ENCODE assay signal across 1 cellular context in the genomic region with DNA sequence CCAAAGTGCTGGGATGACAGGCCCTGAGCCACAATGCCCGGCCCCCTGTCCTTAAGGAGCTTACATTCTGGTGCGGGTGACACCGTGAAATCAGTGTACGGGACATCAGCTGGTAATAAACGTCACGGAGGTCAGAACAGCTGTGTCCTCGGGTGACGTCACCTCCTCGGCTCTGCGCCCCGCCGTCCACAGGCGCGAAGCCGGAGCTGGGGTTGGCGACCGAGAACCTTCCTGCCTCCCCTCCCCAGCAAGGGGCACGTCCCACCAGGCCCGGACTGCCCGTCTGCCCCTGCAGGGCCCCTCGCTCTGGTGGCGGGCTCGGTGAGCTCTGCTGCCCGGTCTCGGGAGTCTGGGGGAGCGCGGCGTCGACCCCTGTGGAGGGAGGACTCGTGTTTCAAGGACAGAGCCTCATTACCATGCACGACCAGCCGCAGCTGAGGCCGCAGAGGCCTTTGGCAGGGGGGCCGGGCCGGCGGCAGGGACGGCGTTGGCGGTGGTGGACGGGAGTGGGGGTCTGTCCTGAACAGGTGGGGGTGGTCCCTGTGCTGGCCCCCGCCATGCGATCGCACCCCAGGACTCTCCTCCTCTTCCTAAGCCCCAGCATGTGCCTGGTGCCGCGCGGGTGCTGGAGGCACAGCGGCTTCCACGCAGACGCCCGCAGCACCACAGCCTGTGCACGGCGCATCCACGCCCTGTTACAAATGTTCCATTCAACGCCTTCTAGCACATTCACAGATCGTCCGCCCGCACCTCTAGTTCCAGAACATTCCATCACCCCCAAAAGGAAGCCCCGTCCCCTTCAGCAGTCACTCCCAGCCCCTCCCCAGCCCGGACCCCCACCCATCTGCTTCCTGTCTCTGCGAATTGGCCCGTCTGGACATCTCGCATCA.
TF ChIP-seq lines count a peak whose summit lies in the region.

No MANE protein-coding gene starts in this region.

TF ChIP-seq in WTC11, 78 proteins besides CTCF, POLR2A, EP300 and RAD21 (continued from another document and continues in another):
- no peak for TF ChIP-seq ATF1 (CRISPR knock-in tag; IDR thresholded peaks at IDR 0.05)
- no peak for TF ChIP-seq NR1H2 (CRISPR knock-in tag; IDR thresholded peaks at IDR 0.05)
- TF ChIP-seq PRRX2 (CRISPR knock-in tag; IDR thresholded peaks at IDR 0.05), result no peak
- TF ChIP-seq, protein P1, sequence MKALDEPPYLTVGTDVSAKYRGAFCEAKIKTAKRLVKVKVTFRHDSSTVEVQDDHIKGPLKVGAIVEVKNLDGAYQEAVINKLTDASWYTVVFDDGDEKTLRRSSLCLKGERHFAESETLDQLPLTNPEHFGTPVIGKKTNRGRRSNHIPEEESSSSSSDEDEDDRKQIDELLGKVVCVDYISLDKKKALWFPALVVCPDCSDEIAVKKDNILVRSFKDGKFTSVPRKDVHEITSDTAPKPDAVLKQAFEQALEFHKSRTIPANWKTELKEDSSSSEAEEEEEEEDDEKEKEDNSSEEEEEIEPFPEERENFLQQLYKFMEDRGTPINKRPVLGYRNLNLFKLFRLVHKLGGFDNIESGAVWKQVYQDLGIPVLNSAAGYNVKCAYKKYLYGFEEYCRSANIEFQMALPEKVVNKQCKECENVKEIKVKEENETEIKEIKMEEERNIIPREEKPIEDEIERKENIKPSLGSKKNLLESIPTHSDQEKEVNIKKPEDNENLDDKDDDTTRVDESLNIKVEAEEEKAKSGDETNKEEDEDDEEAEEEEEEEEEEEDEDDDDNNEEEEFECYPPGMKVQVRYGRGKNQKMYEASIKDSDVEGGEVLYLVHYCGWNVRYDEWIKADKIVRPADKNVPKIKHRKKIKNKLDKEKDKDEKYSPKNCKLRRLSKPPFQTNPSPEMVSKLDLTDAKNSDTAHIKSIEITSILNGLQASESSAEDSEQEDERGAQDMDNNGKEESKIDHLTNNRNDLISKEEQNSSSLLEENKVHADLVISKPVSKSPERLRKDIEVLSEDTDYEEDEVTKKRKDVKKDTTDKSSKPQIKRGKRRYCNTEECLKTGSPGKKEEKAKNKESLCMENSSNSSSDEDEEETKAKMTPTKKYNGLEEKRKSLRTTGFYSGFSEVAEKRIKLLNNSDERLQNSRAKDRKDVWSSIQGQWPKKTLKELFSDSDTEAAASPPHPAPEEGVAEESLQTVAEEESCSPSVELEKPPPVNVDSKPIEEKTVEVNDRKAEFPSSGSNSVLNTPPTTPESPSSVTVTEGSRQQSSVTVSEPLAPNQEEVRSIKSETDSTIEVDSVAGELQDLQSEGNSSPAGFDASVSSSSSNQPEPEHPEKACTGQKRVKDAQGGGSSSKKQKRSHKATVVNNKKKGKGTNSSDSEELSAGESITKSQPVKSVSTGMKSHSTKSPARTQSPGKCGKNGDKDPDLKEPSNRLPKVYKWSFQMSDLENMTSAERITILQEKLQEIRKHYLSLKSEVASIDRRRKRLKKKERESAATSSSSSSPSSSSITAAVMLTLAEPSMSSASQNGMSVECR (CRISPR knock-in tag; IDR thresholded peaks at IDR 0.05; ENCODE audit: borderline replicate concordance), result no peak
- TF ChIP-seq MYBL2 (CRISPR knock-in tag; IDR thresholded peaks at IDR 0.05), result 0 out of 2 replicates have a peak, but pooled peaks have one; percentile 56
- TF ChIP-seq ZNF423 (CRISPR knock-in tag; IDR thresholded peaks at IDR 0.05), result no peak
- TF ChIP-seq TEAD4 (CRISPR knock-in tag; IDR thresholded peaks at IDR 0.05), result no peak
- no peak for TF ChIP-seq RELA (CRISPR knock-in tag; IDR thresholded peaks at IDR 0.05; ENCODE audit: borderline replicate concordance)
- TF ChIP-seq ZNF671 (CRISPR knock-in tag; IDR thresholded peaks at IDR 0.05), result no peak
- TF ChIP-seq, protein P2, sequence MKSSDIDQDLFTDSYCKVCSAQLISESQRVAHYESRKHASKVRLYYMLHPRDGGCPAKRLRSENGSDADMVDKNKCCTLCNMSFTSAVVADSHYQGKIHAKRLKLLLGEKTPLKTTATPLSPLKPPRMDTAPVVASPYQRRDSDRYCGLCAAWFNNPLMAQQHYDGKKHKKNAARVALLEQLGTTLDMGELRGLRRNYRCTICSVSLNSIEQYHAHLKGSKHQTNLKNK (CRISPR knock-in tag; IDR thresholded peaks at IDR 0.05), result no peak
- no peak for TF ChIP-seq ZNF219 (CRISPR knock-in tag; IDR thresholded peaks at IDR 0.05; ENCODE audit: borderline replicate concordance)
- TF ChIP-seq, protein P3, sequence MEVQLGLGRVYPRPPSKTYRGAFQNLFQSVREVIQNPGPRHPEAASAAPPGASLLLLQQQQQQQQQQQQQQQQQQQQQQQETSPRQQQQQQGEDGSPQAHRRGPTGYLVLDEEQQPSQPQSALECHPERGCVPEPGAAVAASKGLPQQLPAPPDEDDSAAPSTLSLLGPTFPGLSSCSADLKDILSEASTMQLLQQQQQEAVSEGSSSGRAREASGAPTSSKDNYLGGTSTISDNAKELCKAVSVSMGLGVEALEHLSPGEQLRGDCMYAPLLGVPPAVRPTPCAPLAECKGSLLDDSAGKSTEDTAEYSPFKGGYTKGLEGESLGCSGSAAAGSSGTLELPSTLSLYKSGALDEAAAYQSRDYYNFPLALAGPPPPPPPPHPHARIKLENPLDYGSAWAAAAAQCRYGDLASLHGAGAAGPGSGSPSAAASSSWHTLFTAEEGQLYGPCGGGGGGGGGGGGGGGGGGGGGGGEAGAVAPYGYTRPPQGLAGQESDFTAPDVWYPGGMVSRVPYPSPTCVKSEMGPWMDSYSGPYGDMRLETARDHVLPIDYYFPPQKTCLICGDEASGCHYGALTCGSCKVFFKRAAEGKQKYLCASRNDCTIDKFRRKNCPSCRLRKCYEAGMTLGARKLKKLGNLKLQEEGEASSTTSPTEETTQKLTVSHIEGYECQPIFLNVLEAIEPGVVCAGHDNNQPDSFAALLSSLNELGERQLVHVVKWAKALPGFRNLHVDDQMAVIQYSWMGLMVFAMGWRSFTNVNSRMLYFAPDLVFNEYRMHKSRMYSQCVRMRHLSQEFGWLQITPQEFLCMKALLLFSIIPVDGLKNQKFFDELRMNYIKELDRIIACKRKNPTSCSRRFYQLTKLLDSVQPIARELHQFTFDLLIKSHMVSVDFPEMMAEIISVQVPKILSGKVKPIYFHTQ (CRISPR knock-in tag; IDR thresholded peaks at IDR 0.05), result no peak
- peak; percentile 42; the same call in 1 of the 2 replicates for TF ChIP-seq TCF7 (CRISPR knock-in tag; IDR thresholded peaks at IDR 0.05; ENCODE audit: low read depth)
- TF ChIP-seq, protein P4, sequence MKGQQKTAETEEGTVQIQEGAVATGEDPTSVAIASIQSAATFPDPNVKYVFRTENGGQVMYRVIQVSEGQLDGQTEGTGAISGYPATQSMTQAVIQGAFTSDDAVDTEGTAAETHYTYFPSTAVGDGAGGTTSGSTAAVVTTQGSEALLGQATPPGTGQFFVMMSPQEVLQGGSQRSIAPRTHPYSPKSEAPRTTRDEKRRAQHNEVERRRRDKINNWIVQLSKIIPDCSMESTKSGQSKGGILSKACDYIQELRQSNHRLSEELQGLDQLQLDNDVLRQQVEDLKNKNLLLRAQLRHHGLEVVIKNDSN (CRISPR knock-in tag; IDR thresholded peaks at IDR 0.05), result no peak
- TF ChIP-seq SMAD4 (CRISPR knock-in tag; IDR thresholded peaks at IDR 0.05), result no peak
- no peak for TF ChIP-seq NFATC4 (CRISPR knock-in tag; IDR thresholded peaks at IDR 0.05)
- no peak for TF ChIP-seq ETV6 (CRISPR knock-in tag; IDR thresholded peaks at IDR 0.05)
- peak; percentile 49; the same call in 1 of the 2 replicates for TF ChIP-seq FOXP1 (CRISPR knock-in tag; IDR thresholded peaks at IDR 0.05; ENCODE audit: borderline replicate concordance)
- TF ChIP-seq JAZF1 (CRISPR knock-in tag; IDR thresholded peaks at IDR 0.05), result no peak
- TF ChIP-seq KAT7 (CRISPR knock-in tag; IDR thresholded peaks at IDR 0.05; ENCODE audit: borderline replicate concordance), result peak; percentile 64; the same call in 1 of the 2 replicates
- TF ChIP-seq ZNF263 (CRISPR knock-in tag; IDR thresholded peaks at IDR 0.05; ENCODE audit: low read depth), result no peak
- TF ChIP-seq, protein P5, sequence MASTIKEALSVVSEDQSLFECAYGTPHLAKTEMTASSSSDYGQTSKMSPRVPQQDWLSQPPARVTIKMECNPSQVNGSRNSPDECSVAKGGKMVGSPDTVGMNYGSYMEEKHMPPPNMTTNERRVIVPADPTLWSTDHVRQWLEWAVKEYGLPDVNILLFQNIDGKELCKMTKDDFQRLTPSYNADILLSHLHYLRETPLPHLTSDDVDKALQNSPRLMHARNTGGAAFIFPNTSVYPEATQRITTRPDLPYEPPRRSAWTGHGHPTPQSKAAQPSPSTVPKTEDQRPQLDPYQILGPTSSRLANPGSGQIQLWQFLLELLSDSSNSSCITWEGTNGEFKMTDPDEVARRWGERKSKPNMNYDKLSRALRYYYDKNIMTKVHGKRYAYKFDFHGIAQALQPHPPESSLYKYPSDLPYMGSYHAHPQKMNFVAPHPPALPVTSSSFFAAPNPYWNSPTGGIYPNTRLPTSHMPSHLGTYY (CRISPR knock-in tag; IDR thresholded peaks at IDR 0.05), result no peak
- TF ChIP-seq, protein P6, sequence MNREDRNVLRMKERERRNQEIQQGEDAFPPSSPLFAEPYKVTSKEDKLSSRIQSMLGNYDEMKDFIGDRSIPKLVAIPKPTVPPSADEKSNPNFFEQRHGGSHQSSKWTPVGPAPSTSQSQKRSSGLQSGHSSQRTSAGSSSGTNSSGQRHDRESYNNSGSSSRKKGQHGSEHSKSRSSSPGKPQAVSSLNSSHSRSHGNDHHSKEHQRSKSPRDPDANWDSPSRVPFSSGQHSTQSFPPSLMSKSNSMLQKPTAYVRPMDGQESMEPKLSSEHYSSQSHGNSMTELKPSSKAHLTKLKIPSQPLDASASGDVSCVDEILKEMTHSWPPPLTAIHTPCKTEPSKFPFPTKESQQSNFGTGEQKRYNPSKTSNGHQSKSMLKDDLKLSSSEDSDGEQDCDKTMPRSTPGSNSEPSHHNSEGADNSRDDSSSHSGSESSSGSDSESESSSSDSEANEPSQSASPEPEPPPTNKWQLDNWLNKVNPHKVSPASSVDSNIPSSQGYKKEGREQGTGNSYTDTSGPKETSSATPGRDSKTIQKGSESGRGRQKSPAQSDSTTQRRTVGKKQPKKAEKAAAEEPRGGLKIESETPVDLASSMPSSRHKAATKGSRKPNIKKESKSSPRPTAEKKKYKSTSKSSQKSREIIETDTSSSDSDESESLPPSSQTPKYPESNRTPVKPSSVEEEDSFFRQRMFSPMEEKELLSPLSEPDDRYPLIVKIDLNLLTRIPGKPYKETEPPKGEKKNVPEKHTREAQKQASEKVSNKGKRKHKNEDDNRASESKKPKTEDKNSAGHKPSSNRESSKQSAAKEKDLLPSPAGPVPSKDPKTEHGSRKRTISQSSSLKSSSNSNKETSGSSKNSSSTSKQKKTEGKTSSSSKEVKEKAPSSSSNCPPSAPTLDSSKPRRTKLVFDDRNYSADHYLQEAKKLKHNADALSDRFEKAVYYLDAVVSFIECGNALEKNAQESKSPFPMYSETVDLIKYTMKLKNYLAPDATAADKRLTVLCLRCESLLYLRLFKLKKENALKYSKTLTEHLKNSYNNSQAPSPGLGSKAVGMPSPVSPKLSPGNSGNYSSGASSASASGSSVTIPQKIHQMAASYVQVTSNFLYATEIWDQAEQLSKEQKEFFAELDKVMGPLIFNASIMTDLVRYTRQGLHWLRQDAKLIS (CRISPR knock-in tag; IDR thresholded peaks at IDR 0.05; ENCODE audit: borderline replicate concordance), result no peak
- TF ChIP-seq, protein P7, sequence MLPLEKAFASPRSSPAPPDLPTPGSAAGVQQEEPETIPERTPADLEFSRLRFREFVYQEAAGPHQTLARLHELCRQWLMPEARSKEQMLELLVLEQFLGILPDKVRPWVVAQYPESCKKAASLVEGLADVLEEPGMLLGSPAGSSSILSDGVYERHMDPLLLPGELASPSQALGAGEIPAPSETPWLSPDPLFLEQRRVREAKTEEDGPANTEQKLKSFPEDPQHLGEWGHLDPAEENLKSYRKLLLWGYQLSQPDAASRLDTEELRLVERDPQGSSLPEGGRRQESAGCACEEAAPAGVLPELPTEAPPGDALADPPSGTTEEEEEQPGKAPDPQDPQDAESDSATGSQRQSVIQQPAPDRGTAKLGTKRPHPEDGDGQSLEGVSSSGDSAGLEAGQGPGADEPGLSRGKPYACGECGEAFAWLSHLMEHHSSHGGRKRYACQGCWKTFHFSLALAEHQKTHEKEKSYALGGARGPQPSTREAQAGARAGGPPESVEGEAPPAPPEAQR (CRISPR knock-in tag; IDR thresholded peaks at IDR 0.05), result no peak
- no peak for TF ChIP-seq HMGA2 (CRISPR knock-in tag; IDR thresholded peaks at IDR 0.05)
- TF ChIP-seq, protein P8, sequence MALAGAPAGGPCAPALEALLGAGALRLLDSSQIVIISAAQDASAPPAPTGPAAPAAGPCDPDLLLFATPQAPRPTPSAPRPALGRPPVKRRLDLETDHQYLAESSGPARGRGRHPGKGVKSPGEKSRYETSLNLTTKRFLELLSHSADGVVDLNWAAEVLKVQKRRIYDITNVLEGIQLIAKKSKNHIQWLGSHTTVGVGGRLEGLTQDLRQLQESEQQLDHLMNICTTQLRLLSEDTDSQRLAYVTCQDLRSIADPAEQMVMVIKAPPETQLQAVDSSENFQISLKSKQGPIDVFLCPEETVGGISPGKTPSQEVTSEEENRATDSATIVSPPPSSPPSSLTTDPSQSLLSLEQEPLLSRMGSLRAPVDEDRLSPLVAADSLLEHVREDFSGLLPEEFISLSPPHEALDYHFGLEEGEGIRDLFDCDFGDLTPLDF (CRISPR knock-in tag; IDR thresholded peaks at IDR 0.05), result peak; percentile 82; the same call in 1 of the 2 replicates
- no peak for TF ChIP-seq ZNF138 (CRISPR knock-in tag; conservative IDR thresholded peaks at IDR 0.05)
- TF ChIP-seq GABPB1 (CRISPR knock-in tag; IDR thresholded peaks at IDR 0.05), result no peak
- TF ChIP-seq, protein P9, sequence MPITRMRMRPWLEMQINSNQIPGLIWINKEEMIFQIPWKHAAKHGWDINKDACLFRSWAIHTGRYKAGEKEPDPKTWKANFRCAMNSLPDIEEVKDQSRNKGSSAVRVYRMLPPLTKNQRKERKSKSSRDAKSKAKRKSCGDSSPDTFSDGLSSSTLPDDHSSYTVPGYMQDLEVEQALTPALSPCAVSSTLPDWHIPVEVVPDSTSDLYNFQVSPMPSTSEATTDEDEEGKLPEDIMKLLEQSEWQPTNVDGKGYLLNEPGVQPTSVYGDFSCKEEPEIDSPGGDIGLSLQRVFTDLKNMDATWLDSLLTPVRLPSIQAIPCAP (CRISPR knock-in tag; IDR thresholded peaks at IDR 0.05), result no peak
- no peak for TF ChIP-seq MXD4 (CRISPR knock-in tag; IDR thresholded peaks at IDR 0.05; ENCODE audit: borderline replicate concordance)
- no peak for TF ChIP-seq GRHL2 (CRISPR knock-in tag; IDR thresholded peaks at IDR 0.05; ENCODE audit: insufficient replicate concordance, severe bottlenecking)
- TF ChIP-seq, protein P10, sequence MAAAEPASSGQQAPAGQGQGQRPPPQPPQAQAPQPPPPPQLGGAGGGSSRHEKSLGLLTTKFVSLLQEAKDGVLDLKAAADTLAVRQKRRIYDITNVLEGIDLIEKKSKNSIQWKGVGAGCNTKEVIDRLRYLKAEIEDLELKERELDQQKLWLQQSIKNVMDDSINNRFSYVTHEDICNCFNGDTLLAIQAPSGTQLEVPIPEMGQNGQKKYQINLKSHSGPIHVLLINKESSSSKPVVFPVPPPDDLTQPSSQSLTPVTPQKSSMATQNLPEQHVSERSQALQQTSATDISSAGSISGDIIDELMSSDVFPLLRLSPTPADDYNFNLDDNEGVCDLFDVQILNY (CRISPR knock-in tag; IDR thresholded peaks at IDR 0.05), result 0 out of 2 replicates have a peak, but pooled peaks have one; percentile 63
- TF ChIP-seq, protein P11, sequence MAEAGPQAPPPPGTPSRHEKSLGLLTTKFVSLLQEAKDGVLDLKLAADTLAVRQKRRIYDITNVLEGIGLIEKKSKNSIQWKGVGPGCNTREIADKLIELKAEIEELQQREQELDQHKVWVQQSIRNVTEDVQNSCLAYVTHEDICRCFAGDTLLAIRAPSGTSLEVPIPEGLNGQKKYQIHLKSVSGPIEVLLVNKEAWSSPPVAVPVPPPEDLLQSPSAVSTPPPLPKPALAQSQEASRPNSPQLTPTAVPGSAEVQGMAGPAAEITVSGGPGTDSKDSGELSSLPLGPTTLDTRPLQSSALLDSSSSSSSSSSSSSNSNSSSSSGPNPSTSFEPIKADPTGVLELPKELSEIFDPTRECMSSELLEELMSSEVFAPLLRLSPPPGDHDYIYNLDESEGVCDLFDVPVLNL (CRISPR knock-in tag; IDR thresholded peaks at IDR 0.05; ENCODE audit: borderline replicate concordance, low read depth), result no peak
- no peak for TF ChIP-seq NR3C1 (CRISPR knock-in tag; conservative IDR thresholded peaks at IDR 0.05; ENCODE audit: low read depth)
- TF ChIP-seq TEAD1 (CRISPR knock-in tag; IDR thresholded peaks at IDR 0.05), result no peak
- TF ChIP-seq EMX1 (CRISPR knock-in tag; IDR thresholded peaks at IDR 0.05), result no peak
